Comparison of ENCODE assay signal across 8 cellular contexts in the genomic region with DNA sequence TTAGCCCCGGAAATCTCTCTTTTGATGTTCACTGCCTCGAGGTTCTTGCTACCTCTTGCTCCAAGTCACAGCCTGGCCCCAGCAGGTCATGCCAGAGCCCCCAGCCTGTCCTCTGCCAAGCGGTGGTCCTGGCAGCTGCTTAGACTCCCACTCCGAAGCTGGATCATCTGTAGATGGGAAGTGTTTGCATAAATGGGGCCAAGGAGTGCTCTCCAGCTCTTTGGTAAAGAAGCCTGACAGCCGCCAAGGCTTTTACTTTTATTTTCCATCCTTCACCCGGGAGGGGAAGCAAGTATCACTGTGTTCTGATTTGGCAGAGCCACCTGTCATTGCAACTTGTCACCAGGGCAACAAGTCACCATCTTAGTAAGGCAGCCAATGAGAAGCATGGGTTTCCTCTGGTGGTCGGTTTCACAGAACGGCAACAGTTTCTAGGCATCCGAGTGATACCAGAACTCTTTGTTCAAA. TPM values are rescaled to one million over a fixed set of nuclear protein-coding genes. Genes with fewer than 3 reads are reported as not detected.
DNase-seq lines count a peak whose midpoint lies in the region; ATAC-seq and TF ChIP-seq lines count a peak whose summit lies in the region.

No MANE protein-coding gene starts in this region.

- peak; percentile 73 for ATAC-seq in HG03521 (IDR thresholded peaks at IDR 0.05; ENCODE audit: unreplicated experiment)
- ATAC-seq in left cardiac atrium = no peak

- peak; percentile 73 for DNase-seq in activated effector memory CD4-positive, alpha-beta T cell treated with anti-CD3 and anti-CD28 coated beads, Interleukin-2, amount 50 U/mL, for 16 hours
- no peak for DNase-seq in activated effector memory CD4-positive, alpha-beta T cell treated with Interleukin-2 at 50 U/mL for 16 hours
- DNase-seq in activated T-helper 1 cell treated with anti-CD3 and anti-CD28 coated beads, Interleukin-12 subunit alpha, Interleukin-12 subunit beta, Interleukin-2, Interleukin-4 antibody, amounts not matched to agents 30 ng/mL and 10 ng/mL and 1 ng/mL, durations not matched to agents 14 hours and 24 hours and 36 hours (ENCODE audit: low spot score) = peak; percentile 55
- DNase-seq in stimulated activated CD4-positive, alpha-beta T cell treated with anti-CD3 and anti-CD28 coated beads, Interleukin-1b, Interleukin-23, amount 100 ng/mL, for 48 hours = peak; percentile 58
- DNase-seq in left cardiac atrium (no peak), coronary artery (ENCODE audit: low spot score) (no peak), nephron progenitor cell (no peak)

- TF ChIP-seq CTCF in coronary artery (IDR thresholded peaks at IDR 0.05) = no peak
- no peak for TF ChIP-seq CTCF in nephron progenitor cell (IDR thresholded peaks at IDR 0.05)

- peaks cover 2% of the 10 kb centered on the region for H3K27me3 Mint-ChIP-seq in activated T-helper 1 cell treated with anti-CD3 and anti-CD28 coated beads, Interleukin-12 subunit alpha, Interleukin-12 subunit beta, Interleukin-2, Interleukin-4 antibody, amounts not matched to agents 30 ng/mL and 10 ng/mL and 1 ng/mL, durations not matched to agents 14 hours and 24 hours and 36 hours (ENCODE audit: insufficient read depth)
- peaks cover 30% of the 10 kb centered on the region for H3K27me3 Mint-ChIP-seq in nephron progenitor cell (ENCODE audit: low read depth, poor library complexity)

- H3K27ac Mint-ChIP-seq in activated T-helper 1 cell treated with anti-CD3 and anti-CD28 coated beads, Interleukin-12 subunit alpha, Interleukin-12 subunit beta, Interleukin-2, Interleukin-4 antibody, amounts not matched to agents 30 ng/mL and 10 ng/mL and 1 ng/mL, durations not matched to agents 14 hours and 24 hours and 36 hours = peak overlapping the region; percentile 58
- H3K27ac Mint-ChIP-seq in nephron progenitor cell = no peak overlapping the region

- no peak overlapping the region for H3K4me3 ChIP-seq in coronary artery

- no peak overlapping the region for H3K27ac ChIP-seq in coronary artery

- H3K4me3 Mint-ChIP-seq in activated T-helper 1 cell treated with anti-CD3 and anti-CD28 coated beads, Interleukin-12 subunit alpha, Interleukin-12 subunit beta, Interleukin-2, Interleukin-4 antibody, amounts not matched to agents 30 ng/mL and 10 ng/mL and 1 ng/mL, durations not matched to agents 14 hours and 24 hours and 36 hours = peak overlapping the region; percentile 50
- H3K4me3 Mint-ChIP-seq in nephron progenitor cell = no peak overlapping the region

- intact Hi-C loops in activated T-helper 1 cell treated with anti-CD3 and anti-CD28 coated beads, Interleukin-12 subunit alpha, Interleukin-12 subunit beta, Interleukin-2, Interleukin-4 antibody, amounts not matched to agents 30 ng/mL and 10 ng/mL and 1 ng/mL, durations not matched to agents 14 hours and 24 hours and 36 hours (cut with micrococcal nuclease) = no loop called here
- intact Hi-C loops in left cardiac atrium (cut with DNase I) = loop anchor here (10.0 kb wide), 1 partner anchor 137 kb away; no protein-coding TSS in a partner anchor

- H3K36me3 Mint-ChIP-seq in activated T-helper 1 cell treated with anti-CD3 and anti-CD28 coated beads, Interleukin-12 subunit alpha, Interleukin-12 subunit beta, Interleukin-2, Interleukin-4 antibody, amounts not matched to agents 30 ng/mL and 10 ng/mL and 1 ng/mL, durations not matched to agents 14 hours and 24 hours and 36 hours (ENCODE audit: low read depth) = no peaks in the 10 kb centered on the region
- no peaks in the 10 kb centered on the region for H3K36me3 Mint-ChIP-seq in nephron progenitor cell (ENCODE audit: low read depth)

- H3K4me1 Mint-ChIP-seq in activated T-helper 1 cell treated with anti-CD3 and anti-CD28 coated beads, Interleukin-12 subunit alpha, Interleukin-12 subunit beta, Interleukin-2, Interleukin-4 antibody, amounts not matched to agents 30 ng/mL and 10 ng/mL and 1 ng/mL, durations not matched to agents 14 hours and 24 hours and 36 hours (ENCODE audit: low read depth) = peaks cover 19% of the 10 kb centered on the region
- H3K4me1 Mint-ChIP-seq in nephron progenitor cell = no peaks in the 10 kb centered on the region

- no peaks in the 10 kb centered on the region for H3K9me3 Mint-ChIP-seq in activated T-helper 1 cell treated with anti-CD3 and anti-CD28 coated beads, Interleukin-12 subunit alpha, Interleukin-12 subunit beta, Interleukin-2, Interleukin-4 antibody, amounts not matched to agents 30 ng/mL and 10 ng/mL and 1 ng/mL, durations not matched to agents 14 hours and 24 hours and 36 hours
- H3K9me3 Mint-ChIP-seq in nephron progenitor cell = no peaks in the 10 kb centered on the region

RNA-seq across cellular contexts. Expression of a gene that starts 10.6 kb away (rescaled TPM):
- total RNA-seq in activated T-helper 1 cell treated with anti-CD3 and anti-CD28 coated beads, Interleukin-12 subunit alpha, Interleukin-12 subunit beta, Interleukin-2, Interleukin-4 antibody, amounts not matched to agents 30 ng/mL and 10 ng/mL and 1 ng/mL, durations not matched to agents 14 hours and 24 hours and 36 hours = not detected in 2 replicates
- total RNA-seq in left cardiac atrium = 1 to 10 TPM; 1.4 to 1.6 TPM

RNA-seq across cellular contexts. Expression of a gene that starts 18.6 kb away (rescaled TPM):
- not detected in 2 replicates for total RNA-seq in activated T-helper 1 cell treated with anti-CD3 and anti-CD28 coated beads, Interleukin-12 subunit alpha, Interleukin-12 subunit beta, Interleukin-2, Interleukin-4 antibody, amounts not matched to agents 30 ng/mL and 10 ng/mL and 1 ng/mL, durations not matched to agents 14 hours and 24 hours and 36 hours
- 1 to 10 TPM; 1.2 to 1.7 TPM for total RNA-seq in left cardiac atrium

RNA-seq across cellular contexts. Expression of a gene that starts 21.3 kb away (rescaled TPM):
- total RNA-seq in activated T-helper 1 cell treated with anti-CD3 and anti-CD28 coated beads, Interleukin-12 subunit alpha, Interleukin-12 subunit beta, Interleukin-2, Interleukin-4 antibody, amounts not matched to agents 30 ng/mL and 10 ng/mL and 1 ng/mL, durations not matched to agents 14 hours and 24 hours and 36 hours = 101 and 102 TPM in 2 replicates
- 10 to 100 TPM; 13.5 to 18.2 TPM for total RNA-seq in left cardiac atrium

RNA-seq across cellular contexts. Expression of a gene that starts 22.4 kb away (rescaled TPM):
- 72.2 and 86.8 TPM in 2 replicates for total RNA-seq in activated T-helper 1 cell treated with anti-CD3 and anti-CD28 coated beads, Interleukin-12 subunit alpha, Interleukin-12 subunit beta, Interleukin-2, Interleukin-4 antibody, amounts not matched to agents 30 ng/mL and 10 ng/mL and 1 ng/mL, durations not matched to agents 14 hours and 24 hours and 36 hours
- total RNA-seq in left cardiac atrium = 100 to 1,000 TPM in 1 of 2 donors, 10 to 100 TPM in 1; 82.6 to 108 TPM

RNA-seq across cellular contexts. Expression of a gene that starts 24.7 kb away (rescaled TPM):
- total RNA-seq in activated T-helper 1 cell treated with anti-CD3 and anti-CD28 coated beads, Interleukin-12 subunit alpha, Interleukin-12 subunit beta, Interleukin-2, Interleukin-4 antibody, amounts not matched to agents 30 ng/mL and 10 ng/mL and 1 ng/mL, durations not matched to agents 14 hours and 24 hours and 36 hours = 0.34 and 1.4 TPM in 2 replicates
- total RNA-seq in left cardiac atrium = not detected

Comparison
In these comparisons a context has a peak if more than half of its experiments do, and no peak if none do; other contexts are left out.
1. DNase-seq: peak in activated effector memory CD4-positive, alpha-beta T cell treated with anti-CD3 and anti-CD28 coated beads, Interleukin-2, amount 50 U/mL, for 16 hours (single experiment), activated T-helper 1 cell treated with anti-CD3 and anti-CD28 coated beads, Interleukin-12 subunit alpha, Interleukin-12 subunit beta, Interleukin-2, Interleukin-4 antibody, amounts not matched to agents 30 ng/mL and 10 ng/mL and 1 ng/mL, durations not matched to agents 14 hours and 24 hours and 36 hours (single experiment) and stimulated activated CD4-positive, alpha-beta T cell treated with anti-CD3 and anti-CD28 coated beads, Interleukin-1b, Interleukin-23, amount 100 ng/mL, for 48 hours (single experiment); none in activated effector memory CD4-positive, alpha-beta T cell treated with Interleukin-2 at 50 U/mL for 16 hours (single experiment), left cardiac atrium (single experiment), coronary artery (single experiment) and nephron progenitor cell (single experiment).